In genomic region chr19:38062959-38063786, GRCh38 we compare ENCODE assay signal across 1 cellular context.
TF ChIP-seq lines count a peak whose summit lies in the region.

No MANE protein-coding gene starts in this region.

TF ChIP-seq in HepG2, 621 proteins besides CTCF, POLR2A, EP300 and RAD21 (continued from another document):
- no peak for TF ChIP-seq STAT6 (CRISPR knock-in tag; IDR thresholded peaks at IDR 0.05; ENCODE audit: borderline replicate concordance)
